ENCODE assay signal across 28 cellular contexts in the genomic region with DNA sequence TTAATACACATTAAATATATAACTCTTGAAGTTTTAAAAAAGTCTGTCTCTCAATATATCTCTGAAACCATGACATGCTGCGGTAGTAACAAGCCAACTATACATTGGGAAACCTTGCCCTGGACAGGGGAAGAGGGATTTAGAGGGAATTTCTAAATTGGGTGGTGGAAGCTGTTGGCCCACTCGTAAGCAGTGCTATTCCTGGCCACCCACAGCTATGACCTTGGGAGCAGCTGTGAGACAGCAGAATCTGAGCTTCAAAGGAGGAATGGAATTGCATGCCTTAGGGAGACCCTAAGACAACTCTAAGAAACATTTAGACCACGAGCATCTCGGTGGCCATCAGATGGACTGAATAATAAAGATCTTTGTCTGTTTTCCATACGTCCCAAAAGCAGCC.
"Had no signal": no experiment of that assay in that cellular context is flagged by ENCODE, and none has a peak within 500 bp of the region (broad histone marks: within the 10 kb centered on the region; RNA-seq: fewer than 3 reads in every experiment).

No MANE protein-coding gene starts in this region.

- H3K36me3 ChIP-seq: brain microvascular endothelial cell, esophagus muscularis mucosa, gastrocnemius medialis had no signal

- DNase-seq: activated CD4-positive, alpha-beta memory T cell treated with anti-CD3 and anti-CD28 coated beads for 36 hours; activated CD4-positive, alpha-beta T cell treated with anti-CD3 and anti-CD28 coated beads for 36 hours; activated CD4-positive, alpha-beta T cell treated with anti-CD3 and anti-CD28 coated beads, Interleukin-2, amount 10 ng/mL, durations not matched to agents 24 days and 14 days; activated CD4-positive, CD25-positive, alpha-beta regulatory T cell; activated CD4-positive, CD25-positive, alpha-beta regulatory T cell treated with anti-CD3 and anti-CD28 coated beads, Interleukin-2, amount 50 U/mL, for 72 hours; activated CD8-positive, alpha-beta memory T cell treated with anti-CD3 and anti-CD28 coated beads, Interleukin-2, amount 10 ng/mL, durations not matched to agents 7 days and 5 days; activated CD8-positive, alpha-beta memory T cell treated with anti-CD3 and anti-CD28 coated beads, Interleukin-2, amount 50 U/mL, for 4 hours; activated CD8-positive, alpha-beta T cell treated with anti-CD3 and anti-CD28 coated beads, Interleukin-2, amount 10 ng/mL, durations not matched to agents 7 days and 5 days; activated effector memory CD4-positive, alpha-beta T cell treated with anti-CD3 and anti-CD28 coated beads, Interleukin-2, amount 50 U/mL, for 16 hours; activated naive CD4-positive, alpha-beta T cell treated with anti-CD3 and anti-CD28 coated beads for 36 hours; activated naive CD8-positive, alpha-beta T cell treated with anti-CD3 and anti-CD28 coated beads for 36 hours; activated naive CD8-positive, alpha-beta T cell treated with anti-CD3 and anti-CD28 coated beads, Interleukin-2, amount 50 U/mL, for 24 hours; activated T-cell treated with anti-CD3 and anti-CD28 coated beads, Interleukin-2, amount 50 U/mL, for 1 hour; activated T-cell treated with anti-CD3 and anti-CD28 coated beads, Interleukin-2, amount 50 U/mL, for 48 hours; amniotic stem cell; anterior cingulate cortex; brain microvascular endothelial cell; caudate nucleus; cortex of kidney; dermis blood vessel endothelial cell; effector CD4-positive, alpha-beta T cell; effector memory CD8-positive, alpha-beta T cell; erythroblast; foreskin keratinocyte; gastrocnemius medialis; glutamatergic neuron; T-helper 2 cell had no signal

- H3K27me3 ChIP-seq: brain microvascular endothelial cell, esophagus muscularis mucosa, foreskin keratinocyte, gastrocnemius medialis had no signal

- H3K27ac ChIP-seq: brain microvascular endothelial cell, esophagus muscularis mucosa, foreskin keratinocyte, gastrocnemius medialis had no signal

- H3K9me3 ChIP-seq: esophagus muscularis mucosa, gastrocnemius medialis had no signal

- H3K4me1 ChIP-seq: esophagus muscularis mucosa, foreskin keratinocyte, gastrocnemius medialis had no signal

- ATAC-seq: activated CD4-positive, alpha-beta T cell treated with anti-CD3 and anti-CD28 coated beads for 36 hours; activated CD8-positive, alpha-beta memory T cell treated with anti-CD3 and anti-CD28 coated beads, Interleukin-2, amount 10 ng/mL, durations not matched to agents 7 days and 5 days; activated CD8-positive, alpha-beta T cell treated with anti-CD3 and anti-CD28 coated beads, Interleukin-2, amount 10 ng/mL, durations not matched to agents 7 days and 5 days; activated naive CD8-positive, alpha-beta T cell treated with anti-CD3 and anti-CD28 coated beads, Interleukin-2, amount 50 U/mL, for 24 hours; effector memory CD8-positive, alpha-beta T cell; foreskin keratinocyte; gastrocnemius medialis had no signal

- H3K4me3 ChIP-seq: esophagus muscularis mucosa, gastrocnemius medialis had no signal
